In the genomic region with DNA sequence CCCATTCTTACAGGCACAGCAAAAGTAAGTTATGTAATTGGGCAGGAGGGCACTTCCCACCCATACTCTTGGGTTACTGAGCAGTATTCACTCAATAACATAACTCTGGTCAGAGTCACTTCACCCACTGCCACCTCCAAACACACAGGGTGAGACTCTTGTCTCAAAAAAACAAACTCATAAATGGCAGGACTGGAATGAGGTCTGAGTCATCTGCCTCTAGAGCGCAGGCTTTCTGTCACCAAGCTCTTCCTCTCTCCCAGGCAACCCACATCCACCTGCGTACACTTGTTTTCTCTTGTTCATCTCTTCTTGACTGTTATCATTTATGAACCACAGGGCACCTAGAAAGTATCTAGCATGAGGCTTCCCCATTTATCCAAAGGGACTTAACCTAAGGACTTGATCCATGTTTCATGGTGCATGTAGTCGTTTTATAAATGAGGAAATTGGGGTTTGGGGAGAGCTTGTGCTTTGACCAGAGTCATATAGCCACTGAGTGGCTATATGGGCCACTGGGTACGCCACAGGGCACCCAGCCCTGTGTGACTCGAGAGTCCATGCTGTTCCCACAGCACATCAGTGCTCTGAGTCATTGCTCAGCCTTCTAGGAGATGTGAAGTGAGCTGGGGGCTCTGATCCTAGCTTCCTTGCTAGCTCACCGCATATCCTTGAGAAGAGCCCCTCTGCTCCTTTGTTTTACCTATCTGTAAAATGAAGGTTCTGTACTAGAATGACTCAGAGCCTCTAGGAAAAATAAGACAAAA, we compare ENCODE assay signal across 13 cellular contexts. TPM values are rescaled to one million over a fixed set of nuclear protein-coding genes. Genes with fewer than 3 reads are reported as not detected.
DNase-seq lines count a peak whose midpoint lies in the region; ATAC-seq and TF ChIP-seq lines count a peak whose summit lies in the region.
"Had no signal": no experiment of that assay in that cellular context is flagged by ENCODE, and none has a peak within 500 bp of the region (broad histone marks: within the 10 kb centered on the region; RNA-seq: fewer than 3 reads in every experiment).

No MANE protein-coding gene starts in this region.

- H3K27ac ChIP-seq in tibial nerve: no peak overlapping the region
- H3K27ac ChIP-seq: PC-9 had no signal

- H3K4me3 ChIP-seq in fibroblast of villous mesenchyme (ENCODE audit: low read depth, low read length): no peak overlapping the region
- no peak overlapping the region for H3K4me3 ChIP-seq in tibial nerve
- H3K4me3 ChIP-seq: PC-9 had no signal

- H3K4me1 Mint-ChIP-seq in activated naive CD4-positive, alpha-beta T cell treated with anti-CD3 and anti-CD28 coated beads, Interleukin-2, amount 50 U/mL, for 24 hours: peaks cover 41% of the 10 kb centered on the region
- H3K4me1 Mint-ChIP-seq in activated B cell treated with CpG ODN at 0.5 μM for 24 hours: peaks cover 71% of the 10 kb centered on the region
- H3K4me1 Mint-ChIP-seq in stimulated activated naive B cell treated with anti-CD40 and anti-IgM and Interleukin-4, amounts not matched to agents 10 μg/mL and 1 μg/mL and 100 μg/mL, for 72 hours: peaks cover 46 to 47% of the 10 kb centered on the region in 2 donors

- peak overlapping the region; percentile 89 for H3K27ac Mint-ChIP-seq in activated naive CD4-positive, alpha-beta T cell treated with anti-CD3 and anti-CD28 coated beads, Interleukin-2, amount 50 U/mL, for 24 hours
- peak overlapping the region; percentile 62 for H3K27ac Mint-ChIP-seq in activated B cell treated with CpG ODN at 0.5 μM for 24 hours
- H3K27ac Mint-ChIP-seq in stimulated activated naive B cell treated with anti-CD40 and anti-IgM and Interleukin-4, amounts not matched to agents 10 μg/mL and 1 μg/mL and 100 μg/mL, for 72 hours: no peak overlapping the region

- no peaks in the 10 kb centered on the region for H3K9me3 ChIP-seq in tibial nerve

- no peak for TF ChIP-seq EP300 in tibial nerve (IDR thresholded peaks at IDR 0.05)

- H3K27me3 Mint-ChIP-seq in activated naive CD4-positive, alpha-beta T cell treated with anti-CD3 and anti-CD28 coated beads, Interleukin-2, amount 50 U/mL, for 24 hours: no peaks in the 10 kb centered on the region
- H3K27me3 Mint-ChIP-seq in activated B cell treated with CpG ODN at 0.5 μM for 24 hours: no peaks in the 10 kb centered on the region
- H3K27me3 Mint-ChIP-seq in stimulated activated naive B cell treated with anti-CD40 and anti-IgM and Interleukin-4, amounts not matched to agents 10 μg/mL and 1 μg/mL and 100 μg/mL, for 72 hours: no peaks in the 10 kb centered on the region
- H3K27me3 Mint-ChIP-seq: T-helper 17 cell had no signal

- POLR2A ChIA-PET in activated B cell treated with CpG ODN at 0.5 μM for 24 hours (lab: Charles Lee): interaction anchor here (0.5 to 1.5 kb wide), 3 partner anchors 15 to 109 kb away, joined by 4 to 6 read pairs (median 5); a partner anchor contains a TSS

- DNase-seq in activated naive CD4-positive, alpha-beta T cell treated with anti-CD3 and anti-CD28 coated beads, Interleukin-2, amount 50 U/mL, for 16 hours: no peak
- DNase-seq in activated B cell treated with CpG ODN at 0.5 μM for 24 hours (no peak), fibroblast of villous mesenchyme (ENCODE audit: low read depth) (peak; percentile 10), tibial nerve (ENCODE audit: low spot score in 2 of 2) (no peak)
- DNase-seq in stimulated activated naive B cell treated with anti-CD40 and anti-IgM and Interleukin-4, amounts not matched to agents 10 μg/mL and 1 μg/mL and 100 μg/mL, for 72 hours: no peak
- DNase-seq in stimulated activated CD4-positive, alpha-beta T cell treated with anti-CD3 and anti-CD28 coated beads, Interleukin-2, amount 100 ng/mL, for 24 hours: no peak
- DNase-seq: AML-193; central memory CD4-positive, alpha-beta T cell; NCI-H226; T-helper 17 cell had no signal

- TF ChIP-seq POLR2A in tibial nerve (IDR thresholded peaks at IDR 0.05): no peak

- TF ChIP-seq CTCF in activated B cell treated with CpG ODN at 0.5 μM for 24 hours (IDR thresholded peaks at IDR 0.05) (no peak), fibroblast of villous mesenchyme (IDR thresholded peaks at IDR 0.05; ENCODE audit: insufficient read depth, low read depth, low read length) (no peak), tibial nerve (IDR thresholded peaks at IDR 0.05) (no peak)

- peaks cover 0 to 97% (median 45%) of the 10 kb centered on the region in 3 donors for H3K36me3 ChIP-seq in tibial nerve

- H3K4me1 ChIP-seq in tibial nerve: no peaks in the 10 kb centered on the region

- CTCF ChIA-PET in activated B cell treated with CpG ODN at 0.5 μM for 24 hours (lab: Charles Lee): no interaction called here

- ATAC-seq in activated B cell treated with CpG ODN at 0.5 μM for 24 hours (ENCODE audit: low read depth): peak; percentile 11
- ATAC-seq in stimulated activated naive B cell treated with anti-CD40 and anti-IgM and Interleukin-4, amounts not matched to agents 10 μg/mL and 1 μg/mL and 100 μg/mL, for 72 hours (replicated peaks): peak; percentile 43 to 54
- no peak for ATAC-seq in HG02610 (IDR thresholded peaks at IDR 0.05; ENCODE audit: unreplicated experiment)
- ATAC-seq: T-helper 17 cell had no signal

- H3K4me3 Mint-ChIP-seq in activated naive CD4-positive, alpha-beta T cell treated with anti-CD3 and anti-CD28 coated beads, Interleukin-2, amount 50 U/mL, for 24 hours: no peak overlapping the region
- no peak overlapping the region for H3K4me3 Mint-ChIP-seq in activated B cell treated with CpG ODN at 0.5 μM for 24 hours
- H3K4me3 Mint-ChIP-seq in stimulated activated naive B cell treated with anti-CD40 and anti-IgM and Interleukin-4, amounts not matched to agents 10 μg/mL and 1 μg/mL and 100 μg/mL, for 72 hours: no peak overlapping the region
- H3K4me3 Mint-ChIP-seq: T-helper 17 cell had no signal

- intact Hi-C loops in activated B cell treated with CpG ODN at 0.5 μM for 24 hours (cut with micrococcal nuclease): loop anchor here (2.0 kb wide), 1 partner anchor 16 kb away; no protein-coding TSS in a partner anchor

- H3K36me3 Mint-ChIP-seq in activated naive CD4-positive, alpha-beta T cell treated with anti-CD3 and anti-CD28 coated beads, Interleukin-2, amount 50 U/mL, for 24 hours: peaks cover 23% of the 10 kb centered on the region
- peaks cover 93% of the 10 kb centered on the region for H3K36me3 Mint-ChIP-seq in activated B cell treated with CpG ODN at 0.5 μM for 24 hours (ENCODE audit: low read depth)
- H3K36me3 Mint-ChIP-seq in stimulated activated naive B cell treated with anti-CD40 and anti-IgM and Interleukin-4, amounts not matched to agents 10 μg/mL and 1 μg/mL and 100 μg/mL, for 72 hours: peaks cover 69 to 71% of the 10 kb centered on the region in 2 donors

- 90 to 94% methylated on average over 6 of the region's 6 CpGs for WGBS in tibial nerve, 2 donors

- no peaks in the 10 kb centered on the region for H3K27me3 ChIP-seq in tibial nerve

- no peaks in the 10 kb centered on the region for H3K9me3 Mint-ChIP-seq in activated naive CD4-positive, alpha-beta T cell treated with anti-CD3 and anti-CD28 coated beads, Interleukin-2, amount 50 U/mL, for 24 hours
- no peaks in the 10 kb centered on the region for H3K9me3 Mint-ChIP-seq in activated B cell treated with CpG ODN at 0.5 μM for 24 hours
- no peaks in the 10 kb centered on the region for H3K9me3 Mint-ChIP-seq in stimulated activated naive B cell treated with anti-CD40 and anti-IgM and Interleukin-4, amounts not matched to agents 10 μg/mL and 1 μg/mL and 100 μg/mL, for 72 hours

RNA-seq across cellular contexts. Expression of a gene that starts 22.4 kb away (rescaled TPM):
- not detected in 2 replicates for total RNA-seq in activated B cell treated with CpG ODN at 0.5 μM for 24 hours
- not detected in 2 replicates for total RNA-seq in fibroblast of villous mesenchyme
- total RNA-seq in tibial nerve: not detected
- total RNA-seq: PC-9, T-helper 17 cell had no signal

RNA-seq across cellular contexts. Expression of a gene that starts 34.8 kb away (rescaled TPM):
- 159 and 183 TPM in 2 replicates for total RNA-seq in activated B cell treated with CpG ODN at 0.5 μM for 24 hours
- total RNA-seq in fibroblast of villous mesenchyme: 278 and 325 TPM in 2 replicates
- 100 to 1,000 TPM; 106 to 199 (median 153) TPM for total RNA-seq in tibial nerve

RNA-seq across cellular contexts. Expression of a gene that starts 51.7 kb away (rescaled TPM):
- total RNA-seq in activated B cell treated with CpG ODN at 0.5 μM for 24 hours (49.6 and 54.7 TPM in 2 replicates), fibroblast of villous mesenchyme (14.5 and 22.0 TPM in 2 replicates), tibial nerve (10 to 100 TPM; 12.5 to 41.1 (median 29.9) TPM)
